5 cellular contexts compared by ENCODE assay signal in genomic region chr4:173829565-173829964, GRCh38.
"Had no signal": no experiment of that assay in that cellular context is flagged by ENCODE, and none has a peak within 500 bp of the region (broad histone marks: within the 10 kb centered on the region; RNA-seq: fewer than 3 reads in every experiment).

No MANE protein-coding gene starts in this region.

- H3K27ac Mint-ChIP-seq: IgD-negative memory B cell had no signal

- H3K36me3 Mint-ChIP-seq: IgD-negative memory B cell had no signal

- H3K27me3 Mint-ChIP-seq: IgD-negative memory B cell had no signal

- H3K4me1 Mint-ChIP-seq: IgD-negative memory B cell had no signal

- DNase-seq: IMR-90 had no signal

- H3K27ac ChIP-seq: HL-60 had no signal

- H3K4me3 ChIP-seq: K562 had no signal

- ATAC-seq: HepG2, K562 had no signal

- H3K4me3 Mint-ChIP-seq: IgD-negative memory B cell had no signal
